7 cellular contexts compared by ENCODE assay signal in the genomic region with DNA sequence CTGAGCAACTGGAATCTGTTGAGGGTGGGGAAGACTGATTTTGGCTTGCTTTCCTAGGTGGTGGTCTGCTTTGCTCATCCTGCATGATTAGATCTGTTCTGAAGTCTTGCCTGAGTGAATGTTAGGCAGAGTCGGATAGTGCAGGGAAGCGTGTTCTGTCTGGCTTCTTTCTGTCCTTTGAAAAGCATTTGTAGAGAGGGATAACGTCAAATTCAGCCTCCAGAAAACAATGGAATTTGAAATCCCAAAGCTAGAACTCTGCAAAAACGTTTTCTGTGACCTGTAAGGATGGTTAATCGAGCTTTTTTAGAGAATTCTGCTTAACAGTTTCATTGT. TPM values are rescaled to one million over a fixed set of nuclear protein-coding genes. Genes with fewer than 3 reads are reported as not detected.
DNase-seq lines count a peak whose midpoint lies in the region; ATAC-seq, FAIRE-seq and TF ChIP-seq lines count a peak whose summit lies in the region.

No MANE protein-coding gene starts in this region.

- H3K4me1 ChIP-seq in HUES64 (ENCODE audit: insufficient read depth, low read length) (0 out of 2 replicates have a peak, but pooled peaks cover 5% of the 10 kb centered on the region), keratinocyte (ENCODE audit: control insufficient read depth, extremely low read depth, insufficient read depth, low read length) (peaks cover 18% of the 10 kb centered on the region), stomach smooth muscle (ENCODE audit: control insufficient read depth, insufficient read depth, low read length) (peaks cover 12% of the 10 kb centered on the region)

- DNase-seq in activated naive CD8-positive, alpha-beta T cell treated with anti-CD3 and anti-CD28 coated beads, Interleukin-2, amount 50 U/mL, for 24 hours, result no peak
- DNase-seq in keratinocyte (ENCODE audit: low read depth, low spot score), result no peak
- DNase-seq in hepatic stellate cell (ENCODE audit: low spot score), result no peak
- DNase-seq in H54 (ENCODE audit: insufficient read length, low spot score), result no peak
- DNase-seq in GM03348 (ENCODE audit: low spot score), result no peak

- no peaks in the 10 kb centered on the region for H3K9me3 Mint-ChIP-seq in activated naive CD8-positive, alpha-beta T cell treated with anti-CD3 and anti-CD28 coated beads, Interleukin-2, amount 50 U/mL, for 24 hours

- no peak for TF ChIP-seq POLR2A in H54 (IDR thresholded peaks at IDR 0.05; ENCODE audit: low read depth, low read length)

- no peak overlapping the region for H3K27ac Mint-ChIP-seq in activated naive CD8-positive, alpha-beta T cell treated with anti-CD3 and anti-CD28 coated beads, Interleukin-2, amount 50 U/mL, for 24 hours

- H4K20me1 ChIP-seq in keratinocyte (ENCODE audit: control insufficient read depth, extremely low read depth, insufficient read depth, low read length), result no peaks in the 10 kb centered on the region

- peak overlapping the region; percentile 85 for H3K9ac ChIP-seq in HUES64 (ENCODE audit: low read depth, low read length)
- H3K9ac ChIP-seq in keratinocyte (ENCODE audit: control insufficient read depth, extremely low read depth, insufficient read depth, low read length), result peak overlapping the region; percentile 86
- peak overlapping the region; percentile 62 to 80 for H3K9ac ChIP-seq in stomach smooth muscle (ENCODE audit: low read length in 2 of 2)

- no peaks in the 10 kb centered on the region for H3K36me3 Mint-ChIP-seq in activated naive CD8-positive, alpha-beta T cell treated with anti-CD3 and anti-CD28 coated beads, Interleukin-2, amount 50 U/mL, for 24 hours (ENCODE audit: low read depth)

- peak overlapping the region; percentile 80 for H3K4me3 ChIP-seq in HUES64 (ENCODE audit: low read length)
- H3K4me3 ChIP-seq in keratinocyte (ENCODE audit: control insufficient read depth in 2 of 3, extremely low read depth in 1 of 3, insufficient read depth in 2 of 3, low read depth in 1 of 3, low read length in 3 of 3), result peak overlapping the region; percentile 81 to 90 (median 86)
- peak overlapping the region; percentile 90 to 93 for H3K4me3 ChIP-seq in stomach smooth muscle (ENCODE audit: low read length in 2 of 2)

- no peak for TF ChIP-seq CTCF in keratinocyte (optimal IDR thresholded peaks at IDR 0.05 in 1 of 3, IDR thresholded peaks at IDR 0.05 in 1 of 3, conservative IDR thresholded peaks at IDR 0.05 in 1 of 3; ENCODE audit: extremely low read depth in 1 of 3, insufficient read depth in 2 of 3, low read length in 3 of 3)

- H3K27ac ChIP-seq in HUES64 (ENCODE audit: low read depth, low read length) (no peak overlapping the region), keratinocyte (ENCODE audit: control insufficient read depth, insufficient read depth, low read length) (no peak overlapping the region), stomach smooth muscle (ENCODE audit: low read length) (no peak overlapping the region)

- H3K4me3 Mint-ChIP-seq in activated naive CD8-positive, alpha-beta T cell treated with anti-CD3 and anti-CD28 coated beads, Interleukin-2, amount 50 U/mL, for 24 hours, result peak overlapping the region; percentile 90

- no peaks in the 10 kb centered on the region for H3K36me3 ChIP-seq in HUES64 (ENCODE audit: insufficient read depth, low read length)
- H3K36me3 ChIP-seq in keratinocyte (ENCODE audit: control insufficient read depth in 2 of 2, extremely low read depth in 1 of 2, insufficient read depth in 2 of 2, low read length in 2 of 2), result no peaks in the 10 kb centered on the region
- H3K36me3 ChIP-seq in stomach smooth muscle (ENCODE audit: control insufficient read depth in 2 of 2, insufficient read depth in 2 of 2, low read length in 2 of 2), result no peaks in the 10 kb centered on the region

- H2AFZ ChIP-seq in keratinocyte (ENCODE audit: control insufficient read depth, low read length), result peak overlapping the region; percentile 95

- dilution Hi-C loops in keratinocyte (cut with MboI; ENCODE audit: extremely low pct_ligation_motif_present, low sequenced_read_pairs), result no loop called here

- peak overlapping the region; percentile 95 for H3K4me2 ChIP-seq in keratinocyte (ENCODE audit: control insufficient read depth, extremely low read depth, insufficient read depth, low read depth, low read length)

- no peaks in the 10 kb centered on the region for H3K9me3 ChIP-seq in HUES64 (ENCODE audit: insufficient read depth, low read depth, low read length)
- H3K9me3 ChIP-seq in keratinocyte (ENCODE audit: control insufficient read depth, low read depth, low read length), result no peaks in the 10 kb centered on the region
- no peaks in the 10 kb centered on the region for H3K9me3 ChIP-seq in stomach smooth muscle (ENCODE audit: control insufficient read depth in 2 of 2, low read length in 2 of 2)

- H3K4me1 Mint-ChIP-seq in activated naive CD8-positive, alpha-beta T cell treated with anti-CD3 and anti-CD28 coated beads, Interleukin-2, amount 50 U/mL, for 24 hours, result peaks cover 13% of the 10 kb centered on the region

- no peak for ATAC-seq in activated naive CD8-positive, alpha-beta T cell treated with anti-CD3 and anti-CD28 coated beads, Interleukin-2, amount 50 U/mL, for 24 hours

- peak; percentile 44 for FAIRE-seq in keratinocyte (lab: Jason Lieb, UNC)
- FAIRE-seq in H54 (lab: Jason Lieb, UNC), result no peak

- no peaks in the 10 kb centered on the region for H3K9me1 ChIP-seq in keratinocyte (ENCODE audit: control insufficient read depth, extremely low read depth, insufficient read depth, low read length)

- peaks cover 2% of the 10 kb centered on the region for H3K27me3 Mint-ChIP-seq in activated naive CD8-positive, alpha-beta T cell treated with anti-CD3 and anti-CD28 coated beads, Interleukin-2, amount 50 U/mL, for 24 hours

- H3K27me3 ChIP-seq in HUES64 (ENCODE audit: insufficient read depth, low read length) (peaks cover 19% of the 10 kb centered on the region), keratinocyte (ENCODE audit: control insufficient read depth, extremely low read depth, insufficient read depth, low read length) (no peaks in the 10 kb centered on the region), stomach smooth muscle (ENCODE audit: control insufficient read depth in 1 of 2, insufficient read depth in 2 of 2, low read length in 2 of 2) (no peaks in the 10 kb centered on the region)

- 26% methylated on average over 5 of the region's 5 CpGs for WGBS in HUES64

- peaks cover 7% of the 10 kb centered on the region for H3K79me2 ChIP-seq in keratinocyte (ENCODE audit: control insufficient read depth, insufficient read depth, low read length)

RNA-seq across cellular contexts. Expression of a gene that starts 1.4 kb away (rescaled TPM):
- 10.9 TPM for polyA plus RNA-seq in HUES64 (2013, experiment 1 of 2)
- 8.7 TPM for polyA plus RNA-seq in HUES64 (2013, experiment 2 of 2)
- polyA plus RNA-seq in keratinocyte, result 11.7 to 16.3 TPM (median 13.0 TPM) in 3 replicates
- polyA plus RNA-seq in keratinocyte (2011; ENCODE audit: low read depth), result 2.4 TPM
- polyA plus RNA-seq in keratinocyte (2011; cell fraction: cytosol; rRNA removed), result 5.1 and 8.5 TPM in 2 replicates
- polyA plus RNA-seq in keratinocyte (2011; cell fraction: nucleus; rRNA removed), result 16.5 and 19.6 TPM in 2 replicates
- 5.1 and 10.8 TPM in 2 replicates for polyA plus RNA-seq in keratinocyte (2012; ENCODE audit: low replicate concordance)
- 4.2 to 15.5 TPM (median 13.3 TPM) in 3 replicates for polyA minus RNA-seq in keratinocyte
- 10.7 TPM for polyA minus RNA-seq in keratinocyte (2011; cell fraction: cytosol; rRNA and poly(A)+ RNA removed)
- polyA minus RNA-seq in keratinocyte (2011; cell fraction: nucleus; rRNA and poly(A)+ RNA removed), result 15.3 and 25.8 TPM in 2 replicates
